In the genomic region with DNA sequence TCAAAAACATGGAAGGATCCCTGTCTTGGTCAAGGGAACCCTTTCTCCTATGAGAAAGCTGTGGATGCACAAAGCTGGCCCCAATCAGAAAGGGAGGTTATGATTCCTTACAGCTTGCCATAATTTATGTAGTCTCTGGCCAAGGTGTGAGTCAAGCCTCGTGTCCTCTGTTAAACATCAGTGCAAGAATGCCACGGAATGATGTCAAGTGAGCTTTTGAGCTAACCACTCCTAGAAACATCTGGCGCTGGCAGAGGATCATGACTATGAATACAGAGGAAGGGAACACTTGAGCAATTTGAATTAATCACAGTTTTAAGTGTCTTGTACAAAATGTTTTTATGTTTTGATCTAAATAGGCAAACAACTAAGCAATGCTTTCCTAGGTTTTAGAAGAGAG, we compare ENCODE assay signal across 11 cellular contexts. TPM values are rescaled to one million over a fixed set of nuclear protein-coding genes. Genes with fewer than 3 reads are reported as not detected.
DNase-seq lines count a peak whose midpoint lies in the region; ATAC-seq and TF ChIP-seq lines count a peak whose summit lies in the region.
"Had no signal": no experiment of that assay in that cellular context is flagged by ENCODE, and none has a peak within 500 bp of the region (broad histone marks: within the 10 kb centered on the region; RNA-seq: fewer than 3 reads in every experiment).

No MANE protein-coding gene starts in this region.

- H3K27ac ChIP-seq in epithelial cell of prostate (peak overlapping the region; percentile 83), uterus (peak overlapping the region; percentile 76 to 77)
- H3K27ac ChIP-seq in CD4-positive, alpha-beta memory T cell (ENCODE audit: low read depth, low read length), result no peak overlapping the region
- H3K27ac ChIP-seq: ascending aorta had no signal

- no peaks in the 10 kb centered on the region for H3K9me3 Mint-ChIP-seq in CD4-positive, alpha-beta memory T cell
- H3K9me3 Mint-ChIP-seq in natural killer cell, result no peaks in the 10 kb centered on the region
- H3K9me3 Mint-ChIP-seq in activated naive CD8-positive, alpha-beta T cell treated with anti-CD3 and anti-CD28 coated beads, Interleukin-2, amount 50 U/mL, for 24 hours, result no peaks in the 10 kb centered on the region

- H3K36me3 ChIP-seq in uterus, result no peaks in the 10 kb centered on the region
- H3K36me3 ChIP-seq in CD4-positive, alpha-beta memory T cell (ENCODE audit: insufficient read depth, low read length), result no peaks in the 10 kb centered on the region
- H3K36me3 ChIP-seq: ascending aorta had no signal

- TF ChIP-seq CTCF in uterus (IDR thresholded peaks at IDR 0.05) (no peak), natural killer cell (IDR thresholded peaks at IDR 0.05) (no peak)

- H3K9me3 ChIP-seq in uterus, result no peaks in the 10 kb centered on the region
- H3K9me3 ChIP-seq in CD4-positive, alpha-beta memory T cell (ENCODE audit: control insufficient read depth in 1 of 2, low read length in 2 of 2), result no peaks in the 10 kb centered on the region
- H3K9me3 ChIP-seq: ascending aorta had no signal

- no peak overlapping the region for H3K27ac Mint-ChIP-seq in CD4-positive, alpha-beta memory T cell
- no peak overlapping the region for H3K27ac Mint-ChIP-seq in natural killer cell
- H3K27ac Mint-ChIP-seq in activated naive CD8-positive, alpha-beta T cell treated with anti-CD3 and anti-CD28 coated beads, Interleukin-2, amount 50 U/mL, for 24 hours, result no peak overlapping the region
- H3K27ac Mint-ChIP-seq: activated CD8-positive, alpha-beta T cell treated with anti-CD3 and anti-CD28 coated beads, Interleukin-2, amount 10 ng/mL, durations not matched to agents 7 days and 5 days had no signal

- no peak overlapping the region for H3K4me3 ChIP-seq in uterus
- H3K4me3 ChIP-seq in CD4-positive, alpha-beta memory T cell (ENCODE audit: low read length in 2 of 2), result no peak overlapping the region
- H3K4me3 ChIP-seq: ascending aorta had no signal

- no peak overlapping the region for H3K4me3 Mint-ChIP-seq in CD4-positive, alpha-beta memory T cell
- H3K4me3 Mint-ChIP-seq in natural killer cell, result no peak overlapping the region
- no peak overlapping the region for H3K4me3 Mint-ChIP-seq in activated naive CD8-positive, alpha-beta T cell treated with anti-CD3 and anti-CD28 coated beads, Interleukin-2, amount 50 U/mL, for 24 hours
- H3K4me3 Mint-ChIP-seq: activated CD8-positive, alpha-beta T cell treated with anti-CD3 and anti-CD28 coated beads, Interleukin-2, amount 10 ng/mL, durations not matched to agents 7 days and 5 days had no signal

- H3K27me3 Mint-ChIP-seq in CD4-positive, alpha-beta memory T cell, result no peaks in the 10 kb centered on the region
- peaks cover 0 to 3% of the 10 kb centered on the region in 2 donors for H3K27me3 Mint-ChIP-seq in natural killer cell (ENCODE audit: low read depth in 2 of 2)
- no peaks in the 10 kb centered on the region for H3K27me3 Mint-ChIP-seq in activated naive CD8-positive, alpha-beta T cell treated with anti-CD3 and anti-CD28 coated beads, Interleukin-2, amount 50 U/mL, for 24 hours

- no peak for ATAC-seq in natural killer cell
- ATAC-seq in activated naive CD8-positive, alpha-beta T cell treated with anti-CD3 and anti-CD28 coated beads, Interleukin-2, amount 50 U/mL, for 24 hours, result no peak
- ATAC-seq: activated CD8-positive, alpha-beta T cell treated with anti-CD3 and anti-CD28 coated beads, Interleukin-2, amount 10 ng/mL, durations not matched to agents 7 days and 5 days had no signal

- peak; percentile 39 for DNase-seq in NCI-H2107 treated with DMSO at 0.1 percent for 48 hours (lab: John Stamatoyannopoulos, UW; ENCODE audit: unreplicated experiment)
- no peak for DNase-seq in NCI-H2107 (lab: John Stamatoyannopoulos, UW)
- DNase-seq in epithelial cell of prostate (ENCODE audit: low read depth, low spot score), result peak; percentile 80
- peak; percentile 4 for DNase-seq in medulla oblongata (ENCODE audit: extremely low spot score)
- peak; percentile 74 to 94 for DNase-seq in uterus
- no peak for DNase-seq in CD4-positive, alpha-beta memory T cell
- no peak for DNase-seq in natural killer cell
- no peak for DNase-seq in activated naive CD8-positive, alpha-beta T cell treated with anti-CD3 and anti-CD28 coated beads, Interleukin-2, amount 50 U/mL, for 24 hours
- DNase-seq: activated CD8-positive, alpha-beta T cell treated with anti-CD3 and anti-CD28 coated beads, Interleukin-2, amount 10 ng/mL, durations not matched to agents 7 days and 5 days; NCI-H187 treated with DMSO at 0.1 percent for 48 hours had no signal

- H3K4me1 ChIP-seq in uterus, result no peaks in the 10 kb centered on the region
- H3K4me1 ChIP-seq in CD4-positive, alpha-beta memory T cell (ENCODE audit: insufficient read depth, low read length), result no peaks in the 10 kb centered on the region
- H3K4me1 ChIP-seq: ascending aorta had no signal

- no peaks in the 10 kb centered on the region for H3K36me3 Mint-ChIP-seq in CD4-positive, alpha-beta memory T cell
- H3K36me3 Mint-ChIP-seq in natural killer cell, result no peaks in the 10 kb centered on the region
- no peaks in the 10 kb centered on the region for H3K36me3 Mint-ChIP-seq in activated naive CD8-positive, alpha-beta T cell treated with anti-CD3 and anti-CD28 coated beads, Interleukin-2, amount 50 U/mL, for 24 hours (ENCODE audit: low read depth)

- H3K4me1 Mint-ChIP-seq in CD4-positive, alpha-beta memory T cell, result peaks cover 0 to 3% (median under 1%) of the 10 kb centered on the region in 4 donors
- H3K4me1 Mint-ChIP-seq in natural killer cell, result no peaks in the 10 kb centered on the region
- peaks cover 22% of the 10 kb centered on the region for H3K4me1 Mint-ChIP-seq in activated naive CD8-positive, alpha-beta T cell treated with anti-CD3 and anti-CD28 coated beads, Interleukin-2, amount 50 U/mL, for 24 hours

- no peak for TF ChIP-seq POLR2A in uterus (IDR thresholded peaks at IDR 0.05)

- intact Hi-C loops in uterus (cut with DNase I; ENCODE audit: low total_unique reads), result no loop called here
- intact Hi-C loops in CD4-positive, alpha-beta memory T cell (cut with micrococcal nuclease), result no loop called here
- intact Hi-C loops in natural killer cell (cut with micrococcal nuclease), result no loop called here

- no peaks in the 10 kb centered on the region for H3K27me3 ChIP-seq in uterus
- H3K27me3 ChIP-seq in CD4-positive, alpha-beta memory T cell (ENCODE audit: insufficient read depth, low read length), result no peaks in the 10 kb centered on the region
- H3K27me3 ChIP-seq: ascending aorta had no signal

- CTCF ChIA-PET in CD4-positive, alpha-beta memory T cell (lab: Charles Lee; ENCODE audit: partially characterized antibody), result interaction anchor here (1.5 kb wide), 1 partner anchor 9 kb away, joined by 3 read pairs; no protein-coding TSS in a partner anchor

- POLR2A ChIA-PET in CD4-positive, alpha-beta memory T cell (lab: Charles Lee; ENCODE audit: partially characterized antibody), result no interaction called here

RNA-seq across cellular contexts. Expression of a gene that starts 51.5 kb away (rescaled TPM):
- 100 to 1,000 TPM in 2 of 4 donors, 10 to 100 TPM in 2; 68.6 to 146 (median 111) TPM for total RNA-seq in uterus
- 10 to 100 TPM; 28.2 to 30.8 TPM for total RNA-seq in CD4-positive, alpha-beta memory T cell
- 10 to 100 TPM; 15.2 to 20.8 TPM for polyA plus RNA-seq in CD4-positive, alpha-beta memory T cell
- total RNA-seq in natural killer cell, result 10 to 100 TPM; 58.1 to 66.4 (median 60.0) TPM

Comparison
In these comparisons a context has a peak if more than half of its experiments do, and no peak if none do; other contexts are left out.
1. DNase-seq: peak in NCI-H2107 treated with DMSO at 0.1 percent for 48 hours (single experiment), epithelial cell of prostate (single experiment), medulla oblongata (single experiment) and uterus (2 of 2); none in NCI-H2107 (single experiment), CD4-positive, alpha-beta memory T cell (0 of 5), natural killer cell (single experiment) and activated naive CD8-positive, alpha-beta T cell treated with anti-CD3 and anti-CD28 coated beads, Interleukin-2, amount 50 U/mL, for 24 hours (single experiment).